Comparison of ENCODE assay signal across 1 cellular context in genomic region chr19:52138614-52139290, GRCh38.
TF ChIP-seq lines count a peak whose summit lies in the region.

No MANE protein-coding gene starts in this region.

TF ChIP-seq in IMR-90, 13 proteins besides CTCF, POLR2A, EP300 and RAD21 (continued from another document):
- TF ChIP-seq MAFK (IDR thresholded peaks at IDR 0.05; ENCODE audit: low read depth, low read length) (no peak), FOS (IDR thresholded peaks at IDR 0.05; ENCODE audit: low read depth, low read length) (no peak), BHLHE40 (IDR thresholded peaks at IDR 0.05; ENCODE audit: low read depth, low read length) (no peak), NFE2L2 (IDR thresholded peaks at IDR 0.05; ENCODE audit: low read depth, low read length) (no peak), USF2 (IDR thresholded peaks at IDR 0.05; ENCODE audit: low read depth, low read length) (peak; percentile 63), RFX5 (IDR thresholded peaks at IDR 0.05; ENCODE audit: low read depth, low read length) (no peak)
TF ChIP-seq in IMR-90: peak in this region for 2.
